Comparison of ENCODE assay signal across 17 cellular contexts in the genomic region with DNA sequence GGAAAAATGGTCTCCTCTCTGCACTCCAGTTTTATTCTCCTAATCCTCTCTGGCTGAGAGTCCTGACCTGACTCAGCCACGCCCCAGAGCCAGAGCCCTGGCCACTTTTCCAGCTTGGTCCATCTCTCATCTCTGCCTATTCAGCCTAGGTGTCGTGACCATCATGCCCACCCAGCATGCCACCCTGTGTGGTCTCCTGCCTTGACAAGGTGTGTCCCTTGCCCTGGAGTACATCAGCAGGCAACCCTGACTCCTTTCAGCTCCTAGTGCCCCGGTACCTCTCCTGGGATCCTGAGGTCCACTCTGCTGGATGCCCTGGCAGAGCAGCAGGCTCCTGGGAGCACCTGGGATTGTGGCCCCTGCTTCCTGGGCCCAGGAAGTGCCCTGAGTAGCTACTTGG. TPM values are rescaled to one million over a fixed set of nuclear protein-coding genes. Genes with fewer than 3 reads are reported as not detected.
DNase-seq lines count a peak whose midpoint lies in the region; ATAC-seq and TF ChIP-seq lines count a peak whose summit lies in the region.
"Had no signal": no experiment of that assay in that cellular context is flagged by ENCODE, and none has a peak within 500 bp of the region (broad histone marks: within the 10 kb centered on the region; RNA-seq: fewer than 3 reads in every experiment).

No MANE protein-coding gene starts in this region.

- H3K27ac ChIP-seq in VCaP: peak overlapping the region; percentile 5; the same call in 1 of the 2 replicates
- H3K27ac ChIP-seq in endodermal cell (ENCODE audit: low read depth, low read length): peak overlapping the region; percentile 56
- peak overlapping the region; percentile 16 to 31 for H3K27ac ChIP-seq in thoracic aorta
- H3K27ac ChIP-seq: HL-60 had no signal

- H3K27ac Mint-ChIP-seq in endodermal cell: no peak overlapping the region
- H3K27ac Mint-ChIP-seq in neural crest cell (ENCODE audit: unreplicated experiment): peak overlapping the region; percentile 63
- H3K27ac Mint-ChIP-seq: B cell; CD4-positive, alpha-beta memory T cell; GM23338 had no signal

- no peak overlapping the region for H3K9ac ChIP-seq in endodermal cell (ENCODE audit: extremely low read depth, low read length, poor library complexity, severe bottlenecking)

- H3K36me3 Mint-ChIP-seq in endodermal cell (ENCODE audit: low read depth): no peaks in the 10 kb centered on the region
- no peaks in the 10 kb centered on the region for H3K36me3 Mint-ChIP-seq in neural crest cell (ENCODE audit: low read depth)
- H3K36me3 Mint-ChIP-seq: CD4-positive, alpha-beta memory T cell had no signal

- H3K4me3 ChIP-seq in endodermal cell (ENCODE audit: low read length): no peak overlapping the region
- H3K4me3 ChIP-seq in thoracic aorta: no peak overlapping the region
- H3K4me3 ChIP-seq: GM23338, HAP-1 had no signal

- H3K4me3 Mint-ChIP-seq in endodermal cell: no peak overlapping the region
- H3K4me3 Mint-ChIP-seq in neural crest cell: no peak overlapping the region
- H3K4me3 Mint-ChIP-seq: B cell; CD4-positive, alpha-beta memory T cell; GM23338 had no signal

- no peak for TF ChIP-seq CTCF in VCaP (conservative IDR thresholded peaks at IDR 0.05)
- no peak for TF ChIP-seq CTCF in endodermal cell (conservative IDR thresholded peaks at IDR 0.05)
- no peak for TF ChIP-seq CTCF in neural crest cell (conservative IDR thresholded peaks at IDR 0.05)
- TF ChIP-seq CTCF in thoracic aorta (IDR thresholded peaks at IDR 0.05): no peak

- no peaks in the 10 kb centered on the region for H3K9me3 ChIP-seq in endodermal cell (ENCODE audit: control insufficient read depth, low read length)
- no peaks in the 10 kb centered on the region for H3K9me3 ChIP-seq in thoracic aorta
- H3K9me3 ChIP-seq: HAP-1 had no signal

- DNase-seq in endodermal cell (no peak), neural crest cell (ENCODE audit: low read depth, low spot score) (no peak), thoracic aorta (ENCODE audit: low spot score) (no peak), SKM-1 (lab: John Stamatoyannopoulos, UW; ENCODE audit: unreplicated experiment) (no peak)
- DNase-seq: C1 segment of cervical spinal cord; CD4-positive, alpha-beta memory T cell; DMS153; DMS79 treated with DMSO at 0.1 percent for 48 hours; EL; IMR-90 had no signal

- no peaks in the 10 kb centered on the region for H3K27me3 Mint-ChIP-seq in endodermal cell (ENCODE audit: insufficient read depth)
- no peaks in the 10 kb centered on the region for H3K27me3 Mint-ChIP-seq in neural crest cell (ENCODE audit: low read depth)

- 95 to 100% methylated on average over 2 to 3 of the region's 3 CpGs for WGBS in endodermal cell (ENCODE audit: insufficient coverage in 1 of 2, insufficient read length in 1 of 2), 2 experiments

- H3K9me3 Mint-ChIP-seq in endodermal cell (no peaks in the 10 kb centered on the region), neural crest cell (no peaks in the 10 kb centered on the region)
- H3K9me3 Mint-ChIP-seq: CD4-positive, alpha-beta memory T cell; GM23338 had no signal

- H3K36me3 ChIP-seq in endodermal cell (ENCODE audit: control insufficient read depth, insufficient read depth, low read length) (no peaks in the 10 kb centered on the region), thoracic aorta (no peaks in the 10 kb centered on the region)
- H3K36me3 ChIP-seq: HAP-1 had no signal

- H3K27me3 ChIP-seq in endodermal cell (ENCODE audit: control insufficient read depth, insufficient read depth, low read length, poor library complexity, severe bottlenecking) (no peaks in the 10 kb centered on the region), thoracic aorta (replicated peaks; ENCODE audit: insufficient read depth) (no peaks in the 10 kb centered on the region)

- peaks cover 58% of the 10 kb centered on the region for H3K4me1 Mint-ChIP-seq in endodermal cell
- peaks cover 80% of the 10 kb centered on the region for H3K4me1 Mint-ChIP-seq in neural crest cell
- H3K4me1 Mint-ChIP-seq: B cell; CD4-positive, alpha-beta memory T cell had no signal

- peaks cover 39% of the 10 kb centered on the region for H3K4me1 ChIP-seq in endodermal cell (ENCODE audit: control insufficient read depth, insufficient read depth, low read length)
- H3K4me1 ChIP-seq in thoracic aorta (ENCODE audit: control insufficient read depth in 1 of 2, low read depth in 2 of 2): peaks cover 7 to 61% of the 10 kb centered on the region in 2 donors

- ATAC-seq in thoracic aorta (ENCODE audit: insufficient number of reproducible peaks, low FRiP score, low read depth) (no peak), HG02938 (IDR thresholded peaks at IDR 0.05; ENCODE audit: unreplicated experiment) (no peak), GM18520 (IDR thresholded peaks at IDR 0.05; ENCODE audit: unreplicated experiment) (no peak)

RNA-seq across cellular contexts. Expression of a gene that starts 52.8 kb away (rescaled TPM):
- 10 to 100 TPM; 15.8 to 19.8 TPM for total RNA-seq in endodermal cell
- polyA plus RNA-seq in endodermal cell (2013, experiment 1 of 2): 35.8 TPM
- polyA plus RNA-seq in endodermal cell (2013, experiment 2 of 2): 29.9 TPM
- total RNA-seq in neural crest cell: 18.5 and 18.9 TPM in 2 replicates
- 10 to 100 TPM; 17.2 to 23.1 TPM for total RNA-seq in thoracic aorta

Comparison
In these comparisons a context has a peak if more than half of its experiments do, and no peak if none do; other contexts are left out.
1. H3K27ac ChIP-seq: peak in every context shown above with its lines; median percentile 56 in endodermal cell; 24 in thoracic aorta; 5 in VCaP.